In the genomic region with DNA sequence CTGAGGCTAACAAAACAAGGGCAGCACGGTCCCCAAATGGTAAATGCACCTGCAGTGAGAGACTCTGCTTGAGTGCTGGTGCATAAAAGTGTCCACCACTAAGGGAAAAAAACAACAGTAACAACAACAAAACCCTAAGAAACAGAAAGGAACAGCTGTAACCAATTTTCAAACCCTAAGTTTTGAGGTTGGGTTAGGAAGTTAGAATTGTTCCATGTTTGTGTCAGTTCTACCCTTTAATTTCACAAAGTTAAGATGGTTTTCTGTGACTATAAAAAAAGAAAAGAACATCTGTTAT, we compare ENCODE assay signal across 11 cellular contexts.
DNase-seq lines count a peak whose midpoint lies in the region; ATAC-seq and TF ChIP-seq lines count a peak whose summit lies in the region.
"Had no signal": no experiment of that assay in that cellular context is flagged by ENCODE, and none has a peak within 500 bp of the region (broad histone marks: within the 10 kb centered on the region; RNA-seq: fewer than 3 reads in every experiment).

No MANE protein-coding gene starts in this region.

- DNase-seq in DMS153 (lab: John Stamatoyannopoulos, UW) (no peak), OCI-M2 (lab: John Stamatoyannopoulos, UW; ENCODE audit: unreplicated experiment) (no peak), posterior vena cava (ENCODE audit: low spot score) (no peak), NCI-H2196 treated with DMSO at 0.1 percent for 48 hours (lab: John Stamatoyannopoulos, UW; ENCODE audit: unreplicated experiment) (no peak)
- DNase-seq: activated CD4-positive, alpha-beta memory T cell treated with anti-CD3 and anti-CD28 coated beads for 36 hours; SJCRH30 had no signal

- TF ChIP-seq POLR2A in GM18505 (IDR thresholded peaks at IDR 0.05; ENCODE audit: borderline replicate concordance, extremely low read depth, insufficient read depth, insufficient read length) = no peak

- H3K4me1 ChIP-seq in endocrine pancreas (ENCODE audit: control insufficient read depth, insufficient read depth, low read length) = peaks cover 4% of the 10 kb centered on the region

- H3K9me3 ChIP-seq in endocrine pancreas (ENCODE audit: control insufficient read depth, low read length) = no peaks in the 10 kb centered on the region
- H3K9me3 ChIP-seq: SJCRH30 had no signal

- H3K36me3 ChIP-seq in endocrine pancreas (ENCODE audit: control insufficient read depth, insufficient read depth, low read length) = no peaks in the 10 kb centered on the region
- H3K36me3 ChIP-seq: SJCRH30 had no signal

- ATAC-seq in GM18505 (IDR thresholded peaks at IDR 0.05; ENCODE audit: unreplicated experiment) (peak; percentile 71), GM21526 (IDR thresholded peaks at IDR 0.05; ENCODE audit: low FRiP score, unreplicated experiment) (peak; percentile 85), HG03159 (IDR thresholded peaks at IDR 0.05; ENCODE audit: unreplicated experiment) (peak; percentile 78)

- H3K4me3 ChIP-seq in endocrine pancreas (ENCODE audit: control insufficient read depth, insufficient read depth, low read length) = peak overlapping the region; percentile 48
- H3K4me3 ChIP-seq: lung, SJCRH30 had no signal

- intact Hi-C loops in posterior vena cava (cut with DNase I) = no loop called here

- no peaks in the 10 kb centered on the region for H3K27me3 ChIP-seq in endocrine pancreas (ENCODE audit: control insufficient read depth, insufficient read depth, low read length)
- H3K27me3 ChIP-seq: SJCRH30 had no signal

- no peak overlapping the region for H3K9ac ChIP-seq in endocrine pancreas (ENCODE audit: control insufficient read depth, insufficient read depth, low read length)
